ENCODE assay signal across 9 cellular contexts in the genomic region with DNA sequence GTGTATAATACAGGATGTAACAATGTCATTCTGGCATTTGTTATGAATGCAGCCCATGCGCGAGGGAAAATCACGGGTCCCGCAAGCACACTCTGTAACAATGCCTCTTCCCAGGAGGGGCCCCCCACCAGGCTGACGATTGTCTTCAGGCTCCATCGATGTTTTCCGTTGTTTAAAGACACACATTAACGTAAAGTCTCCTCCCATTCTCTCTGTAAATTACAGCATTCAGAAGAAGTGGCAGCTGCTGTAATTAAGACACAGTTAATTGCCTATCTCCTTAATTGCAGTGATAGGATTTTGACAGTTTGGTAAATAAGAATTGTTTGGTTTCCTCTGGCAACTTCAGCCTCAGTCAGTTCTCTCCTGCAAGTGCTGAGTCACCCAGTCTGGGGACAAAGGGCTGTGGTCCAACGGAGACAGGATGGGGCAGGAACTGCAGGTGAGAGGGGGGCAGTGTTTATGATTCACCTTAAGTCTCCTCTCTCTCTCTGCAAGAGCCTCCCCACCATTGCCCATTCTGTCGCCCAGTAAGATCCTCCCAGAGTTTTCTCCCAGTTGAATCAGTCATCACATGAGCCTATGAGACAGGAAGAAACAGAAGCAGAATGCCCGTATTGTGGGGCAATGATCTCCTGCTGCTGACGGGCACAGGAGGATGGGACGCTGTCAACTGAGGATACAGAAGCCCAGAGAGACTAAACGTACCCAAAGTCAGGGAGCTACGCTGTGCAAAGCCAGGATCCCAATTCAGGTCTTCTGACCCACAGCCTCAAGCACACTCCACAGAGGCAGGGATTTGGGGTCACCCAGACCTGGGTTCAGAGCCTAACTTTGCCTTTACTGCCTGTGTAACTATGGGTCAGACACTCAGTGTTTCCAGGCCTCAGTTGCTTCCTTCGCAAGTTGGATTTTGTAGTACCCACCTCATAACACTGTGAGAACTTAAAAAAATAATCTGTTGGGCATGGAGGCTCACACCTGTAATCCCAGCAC.
DNase-seq lines count a peak whose midpoint lies in the region; TF ChIP-seq lines count a peak whose summit lies in the region.
"Had no signal": no experiment of that assay in that cellular context is flagged by ENCODE, and none has a peak within 500 bp of the region (broad histone marks: within the 10 kb centered on the region; RNA-seq: fewer than 3 reads in every experiment).

No MANE protein-coding gene starts in this region.

- POLR2A ChIA-PET in HEK293T (lab: Yijun Ruan, JAX): interaction anchor here (0.6 kb wide), 1 partner anchor 81 kb away, joined by 5 read pairs; no protein-coding TSS in a partner anchor

- peak; percentile 12 for DNase-seq in G401 (ENCODE audit: low spot score)
- DNase-seq in NB4 (ENCODE audit: low read depth): peak; percentile 77
- peak; percentile 38 for DNase-seq in activated naive CD4-positive, alpha-beta T cell treated with anti-CD3 and anti-CD28 coated beads, Interleukin-2, amount 10 ng/mL, durations not matched to agents 7 days and 5 days
- peak; percentile 97 for DNase-seq in kidney tubule cell (ENCODE audit: low spot score)
- DNase-seq in Kasumi-1 (lab: John Stamatoyannopoulos, UW): no peak
- no peak for DNase-seq in HEK293T (ENCODE audit: extremely low spot score)
- no peak for DNase-seq in HuH-7 (ENCODE audit: low spot score)
- no peak for DNase-seq in stimulated activated CD4-positive, alpha-beta T cell treated with anti-CD3 and anti-CD28 coated beads, Interleukin-2, amount 100 ng/mL, for 48 hours

- peaks cover 6% of the 10 kb centered on the region for H3K27me3 Mint-ChIP-seq in activated naive CD4-positive, alpha-beta T cell treated with anti-CD3 and anti-CD28 coated beads, Interleukin-2, amount 10 ng/mL, durations not matched to agents 7 days and 5 days

- CTCF ChIA-PET in activated naive CD4-positive, alpha-beta T cell treated with anti-CD3 and anti-CD28 coated beads, Interleukin-2, amount 10 ng/mL, durations not matched to agents 7 days and 5 days (lab: Charles Lee): interaction anchor here (0.7 kb wide), 1 partner anchor 17 kb away, joined by 3 read pairs; no protein-coding TSS in a partner anchor
- CTCF ChIA-PET in HEK293T (lab: Yijun Ruan, JAX): no interaction called here

- H3K4me1 Mint-ChIP-seq in activated naive CD4-positive, alpha-beta T cell treated with anti-CD3 and anti-CD28 coated beads, Interleukin-2, amount 10 ng/mL, durations not matched to agents 7 days and 5 days: peaks cover 34% of the 10 kb centered on the region

- no peak for TF ChIP-seq POLR2A in NB4 (IDR thresholded peaks at IDR 0.05; ENCODE audit: extremely low read depth, insufficient read length)

- peak overlapping the region; percentile 4 for H3K27ac Mint-ChIP-seq in activated naive CD4-positive, alpha-beta T cell treated with anti-CD3 and anti-CD28 coated beads, Interleukin-2, amount 10 ng/mL, durations not matched to agents 7 days and 5 days

- in situ Hi-C loops in G401 (cut with HindIII; ENCODE audit: low sequenced_read_pairs): no loop called here

- no peaks in the 10 kb centered on the region for H3K9me3 Mint-ChIP-seq in activated naive CD4-positive, alpha-beta T cell treated with anti-CD3 and anti-CD28 coated beads, Interleukin-2, amount 10 ng/mL, durations not matched to agents 7 days and 5 days

- TF ChIP-seq CTCF in NB4 (IDR thresholded peaks at IDR 0.05; ENCODE audit: low read depth, low read length): no peak

- no peaks in the 10 kb centered on the region for H3K36me3 Mint-ChIP-seq in activated naive CD4-positive, alpha-beta T cell treated with anti-CD3 and anti-CD28 coated beads, Interleukin-2, amount 10 ng/mL, durations not matched to agents 7 days and 5 days

- no peak overlapping the region for H3K4me3 Mint-ChIP-seq in activated naive CD4-positive, alpha-beta T cell treated with anti-CD3 and anti-CD28 coated beads, Interleukin-2, amount 10 ng/mL, durations not matched to agents 7 days and 5 days

- no peak overlapping the region for H3K4me3 ChIP-seq in NB4 (ENCODE audit: low read depth, low read length)
- H3K4me3 ChIP-seq: breast epithelium had no signal

TF ChIP-seq in HEK293T, 16 proteins besides CTCF, POLR2A, EP300 and RAD21:
- TF ChIP-seq, protein P1, sequence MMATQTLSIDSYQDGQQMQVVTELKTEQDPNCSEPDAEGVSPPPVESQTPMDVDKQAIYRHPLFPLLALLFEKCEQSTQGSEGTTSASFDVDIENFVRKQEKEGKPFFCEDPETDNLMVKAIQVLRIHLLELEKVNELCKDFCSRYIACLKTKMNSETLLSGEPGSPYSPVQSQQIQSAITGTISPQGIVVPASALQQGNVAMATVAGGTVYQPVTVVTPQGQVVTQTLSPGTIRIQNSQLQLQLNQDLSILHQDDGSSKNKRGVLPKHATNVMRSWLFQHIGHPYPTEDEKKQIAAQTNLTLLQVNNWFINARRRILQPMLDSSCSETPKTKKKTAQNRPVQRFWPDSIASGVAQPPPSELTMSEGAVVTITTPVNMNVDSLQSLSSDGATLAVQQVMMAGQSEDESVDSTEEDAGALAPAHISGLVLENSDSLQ (IDR thresholded peaks at IDR 0.05): no peak
- TF ChIP-seq BHLHE40 (IDR thresholded peaks at IDR 0.05; ENCODE audit: borderline replicate concordance) (no peak), ARNT (IDR thresholded peaks at IDR 0.05) (no peak), ELF4 (IDR thresholded peaks at IDR 0.05) (no peak), HDGF (IDR thresholded peaks at IDR 0.05; ENCODE audit: borderline replicate concordance) (no peak), FOXA1 (IDR thresholded peaks at IDR 0.05) (no peak), FOXK2 (IDR thresholded peaks at IDR 0.05) (no peak), ZNF384 (IDR thresholded peaks at IDR 0.05) (no peak), L3MBTL2 (conservative IDR thresholded peaks at IDR 0.05) (no peak), LEF1 (IDR thresholded peaks at IDR 0.05; ENCODE audit: borderline replicate concordance) (no peak), SUZ12 (IDR thresholded peaks at IDR 0.05) (no peak), FOXM1 (IDR thresholded peaks at IDR 0.05; ENCODE audit: borderline replicate concordance) (no peak), NFRKB (IDR thresholded peaks at IDR 0.05) (no peak), CTBP1 (IDR thresholded peaks at IDR 0.05; ENCODE audit: borderline replicate concordance) (no peak), TARDBP (IDR thresholded peaks at IDR 0.05) (no peak), SP1 (IDR thresholded peaks at IDR 0.05) (no peak)

Comparison
In these comparisons a context has a peak if more than half of its experiments do, and no peak if none do; other contexts are left out.
1. DNase-seq: peak in G401 (single experiment), NB4 (single experiment), activated naive CD4-positive, alpha-beta T cell treated with anti-CD3 and anti-CD28 coated beads, Interleukin-2, amount 10 ng/mL, durations not matched to agents 7 days and 5 days (single experiment) and kidney tubule cell (single experiment); none in Kasumi-1 (0 of 2), HEK293T (single experiment), HuH-7 (single experiment) and stimulated activated CD4-positive, alpha-beta T cell treated with anti-CD3 and anti-CD28 coated beads, Interleukin-2, amount 100 ng/mL, for 48 hours (0 of 2).